2 cellular contexts compared by ENCODE assay signal in the genomic region with DNA sequence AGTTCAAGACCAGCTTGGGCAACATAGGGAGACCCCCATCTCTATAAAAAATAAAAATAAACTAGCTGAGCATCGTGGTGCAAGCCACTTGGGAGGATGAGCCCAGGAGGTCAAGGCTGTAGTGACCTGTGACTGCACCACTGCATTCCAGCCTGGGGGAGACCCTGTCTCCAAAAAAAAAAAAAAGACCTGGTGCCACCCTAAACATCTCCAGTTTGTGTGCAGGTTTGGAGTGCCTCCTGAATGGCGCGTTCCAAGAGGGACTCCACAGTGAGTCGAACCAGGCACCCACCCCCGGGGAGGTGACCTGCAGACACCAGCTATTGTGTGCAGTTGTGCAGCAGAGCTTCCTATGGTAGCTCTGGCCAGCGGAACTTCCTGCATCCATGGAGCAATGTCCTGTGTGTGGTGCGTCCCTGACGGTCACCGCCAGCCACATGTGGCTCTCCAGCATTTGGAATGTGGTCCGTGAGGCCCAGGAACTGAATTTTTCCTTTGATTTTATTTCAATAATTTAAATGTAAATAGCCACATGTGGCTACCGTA.
A peak's percentile ranks its signal among the peaks of the same experiment; 100 is the strongest.
TF ChIP-seq lines count a peak whose summit lies in the region.

No MANE protein-coding gene starts in this region.

TF ChIP-seq in K562, 482 proteins besides CTCF, POLR2A, EP300 and RAD21 (continued from another document):
- TF ChIP-seq, protein P1, sequence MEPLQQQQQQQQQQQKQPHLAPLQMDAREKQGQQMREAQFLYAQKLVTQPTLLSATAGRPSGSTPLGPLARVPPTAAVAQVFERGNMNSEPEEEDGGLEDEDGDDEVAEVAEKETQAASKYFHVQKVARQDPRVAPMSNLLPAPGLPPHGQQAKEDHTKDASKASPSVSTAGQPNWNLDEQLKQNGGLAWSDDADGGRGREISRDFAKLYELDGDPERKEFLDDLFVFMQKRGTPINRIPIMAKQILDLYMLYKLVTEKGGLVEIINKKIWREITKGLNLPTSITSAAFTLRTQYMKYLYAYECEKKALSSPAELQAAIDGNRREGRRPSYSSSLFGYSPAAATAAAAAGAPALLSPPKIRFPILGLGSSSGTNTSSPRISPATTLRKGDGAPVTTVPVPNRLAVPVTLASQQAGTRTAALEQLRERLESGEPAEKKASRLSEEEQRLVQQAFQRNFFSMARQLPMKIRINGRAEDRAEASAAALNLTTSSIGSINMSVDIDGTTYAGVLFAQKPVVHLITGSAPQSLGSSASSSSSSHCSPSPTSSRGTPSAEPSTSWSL (CRISPR knock-in tag; IDR thresholded peaks at IDR 0.05; ENCODE audit: borderline replicate concordance): no peak
- TF ChIP-seq ETS2 (tag; IDR thresholded peaks at IDR 0.05; ENCODE audit: borderline replicate concordance, poor library complexity, severe bottlenecking) (no peak), HDAC6 (IDR thresholded peaks at IDR 0.05; ENCODE audit: low read depth, low read length) (no peak), SAFB2 (IDR thresholded peaks at IDR 0.05; ENCODE audit: borderline replicate concordance, low read depth, low read length, severe bottlenecking) (no peak)
- TF ChIP-seq, protein P2, sequence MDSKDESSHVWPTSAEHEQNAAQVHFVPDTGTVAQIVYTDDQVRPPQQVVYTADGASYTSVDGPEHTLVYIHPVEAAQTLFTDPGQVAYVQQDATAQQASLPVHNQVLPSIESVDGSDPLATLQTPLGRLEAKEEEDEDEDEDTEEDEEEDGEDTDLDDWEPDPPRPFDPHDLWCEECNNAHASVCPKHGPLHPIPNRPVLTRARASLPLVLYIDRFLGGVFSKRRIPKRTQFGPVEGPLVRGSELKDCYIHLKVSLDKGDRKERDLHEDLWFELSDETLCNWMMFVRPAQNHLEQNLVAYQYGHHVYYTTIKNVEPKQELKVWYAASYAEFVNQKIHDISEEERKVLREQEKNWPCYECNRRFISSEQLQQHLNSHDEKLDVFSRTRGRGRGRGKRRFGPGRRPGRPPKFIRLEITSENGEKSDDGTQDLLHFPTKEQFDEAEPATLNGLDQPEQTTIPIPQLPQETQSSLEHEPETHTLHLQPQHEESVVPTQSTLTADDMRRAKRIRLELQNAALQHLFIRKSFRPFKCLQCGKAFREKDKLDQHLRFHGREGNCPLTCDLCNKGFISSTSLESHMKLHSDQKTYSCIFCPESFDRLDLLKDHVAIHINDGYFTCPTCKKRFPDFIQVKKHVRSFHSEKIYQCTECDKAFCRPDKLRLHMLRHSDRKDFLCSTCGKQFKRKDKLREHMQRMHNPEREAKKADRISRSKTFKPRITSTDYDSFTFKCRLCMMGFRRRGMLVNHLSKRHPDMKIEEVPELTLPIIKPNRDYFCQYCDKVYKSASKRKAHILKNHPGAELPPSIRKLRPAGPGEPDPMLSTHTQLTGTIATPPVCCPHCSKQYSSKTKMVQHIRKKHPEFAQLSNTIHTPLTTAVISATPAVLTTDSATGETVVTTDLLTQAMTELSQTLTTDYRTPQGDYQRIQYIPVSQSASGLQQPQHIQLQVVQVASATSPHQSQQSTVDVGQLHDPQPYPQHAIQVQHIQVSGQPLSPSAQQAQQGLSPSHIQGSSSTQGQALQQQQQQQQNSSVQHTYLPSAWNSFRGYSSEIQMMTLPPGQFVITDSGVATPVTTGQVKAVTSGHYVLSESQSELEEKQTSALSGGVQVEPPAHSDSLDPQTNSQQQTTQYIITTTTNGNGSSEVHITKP (IDR thresholded peaks at IDR 0.05; ENCODE audit: partially characterized antibody): peak; percentile 67
TF ChIP-seq in K562: peak in this region for 1.

TF ChIP-seq in H1, 55 proteins besides CTCF, POLR2A, EP300 and RAD21 (continued from another document):
- TF ChIP-seq, protein P3, sequence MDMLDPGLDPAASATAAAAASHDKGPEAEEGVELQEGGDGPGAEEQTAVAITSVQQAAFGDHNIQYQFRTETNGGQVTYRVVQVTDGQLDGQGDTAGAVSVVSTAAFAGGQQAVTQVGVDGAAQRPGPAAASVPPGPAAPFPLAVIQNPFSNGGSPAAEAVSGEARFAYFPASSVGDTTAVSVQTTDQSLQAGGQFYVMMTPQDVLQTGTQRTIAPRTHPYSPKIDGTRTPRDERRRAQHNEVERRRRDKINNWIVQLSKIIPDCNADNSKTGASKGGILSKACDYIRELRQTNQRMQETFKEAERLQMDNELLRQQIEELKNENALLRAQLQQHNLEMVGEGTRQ (IDR thresholded peaks at IDR 0.05; ENCODE audit: low read length): no peak
- TF ChIP-seq GABPA (IDR thresholded peaks at IDR 0.05; ENCODE audit: borderline replicate concordance, insufficient read depth, low read length) (no peak), TBP (IDR thresholded peaks at IDR 0.05; ENCODE audit: low read depth, low read length) (no peak), TAF1 (IDR thresholded peaks at IDR 0.05; ENCODE audit: low read depth, low read length) (no peak), EZH2 (IDR thresholded peaks at IDR 0.05; ENCODE audit: low read depth, low read length, severe bottlenecking) (no peak), JUND (IDR thresholded peaks at IDR 0.05; ENCODE audit: low read length) (no peak), SUZ12 (IDR thresholded peaks at IDR 0.05; ENCODE audit: low read length) (no peak), RXRA (IDR thresholded peaks at IDR 0.05; ENCODE audit: insufficient read depth, low read depth, low read length) (no peak), KDM5A (IDR thresholded peaks at IDR 0.05; ENCODE audit: low read length) (no peak), BRCA1 (IDR thresholded peaks at IDR 0.05; ENCODE audit: low read depth, low read length) (no peak), NRF1 (IDR thresholded peaks at IDR 0.05; ENCODE audit: low read depth, low read length) (no peak), SIX5 (IDR thresholded peaks at IDR 0.05; ENCODE audit: low read depth, low read length) (no peak), PHF8 (conservative IDR thresholded peaks at IDR 0.05; ENCODE audit: low read depth, low read length) (no peak), CBX8 (IDR thresholded peaks at IDR 0.05; ENCODE audit: borderline replicate concordance, low read depth, low read length) (no peak), CEBPB (IDR thresholded peaks at IDR 0.05; ENCODE audit: low read depth, low read length) (no peak), BCL11A (IDR thresholded peaks at IDR 0.05; ENCODE audit: low read depth in 2 of 2, low read length in 2 of 2) (no peak)
- TF ChIP-seq, protein P4, sequence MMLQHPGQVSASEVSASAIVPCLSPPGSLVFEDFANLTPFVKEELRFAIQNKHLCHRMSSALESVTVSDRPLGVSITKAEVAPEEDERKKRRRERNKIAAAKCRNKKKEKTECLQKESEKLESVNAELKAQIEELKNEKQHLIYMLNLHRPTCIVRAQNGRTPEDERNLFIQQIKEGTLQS (IDR thresholded peaks at IDR 0.05; ENCODE audit: insufficient read depth, low read depth, low read length): no peak
- TF ChIP-seq, protein P5, sequence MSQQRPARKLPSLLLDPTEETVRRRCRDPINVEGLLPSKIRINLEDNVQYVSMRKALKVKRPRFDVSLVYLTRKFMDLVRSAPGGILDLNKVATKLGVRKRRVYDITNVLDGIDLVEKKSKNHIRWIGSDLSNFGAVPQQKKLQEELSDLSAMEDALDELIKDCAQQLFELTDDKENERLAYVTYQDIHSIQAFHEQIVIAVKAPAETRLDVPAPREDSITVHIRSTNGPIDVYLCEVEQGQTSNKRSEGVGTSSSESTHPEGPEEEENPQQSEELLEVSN (IDR thresholded peaks at IDR 0.05): no peak
- TF ChIP-seq, protein P6, sequence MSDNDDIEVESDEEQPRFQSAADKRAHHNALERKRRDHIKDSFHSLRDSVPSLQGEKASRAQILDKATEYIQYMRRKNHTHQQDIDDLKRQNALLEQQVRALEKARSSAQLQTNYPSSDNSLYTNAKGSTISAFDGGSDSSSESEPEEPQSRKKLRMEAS (IDR thresholded peaks at IDR 0.05): no peak
